11 cellular contexts compared by ENCODE assay signal in the genomic region with DNA sequence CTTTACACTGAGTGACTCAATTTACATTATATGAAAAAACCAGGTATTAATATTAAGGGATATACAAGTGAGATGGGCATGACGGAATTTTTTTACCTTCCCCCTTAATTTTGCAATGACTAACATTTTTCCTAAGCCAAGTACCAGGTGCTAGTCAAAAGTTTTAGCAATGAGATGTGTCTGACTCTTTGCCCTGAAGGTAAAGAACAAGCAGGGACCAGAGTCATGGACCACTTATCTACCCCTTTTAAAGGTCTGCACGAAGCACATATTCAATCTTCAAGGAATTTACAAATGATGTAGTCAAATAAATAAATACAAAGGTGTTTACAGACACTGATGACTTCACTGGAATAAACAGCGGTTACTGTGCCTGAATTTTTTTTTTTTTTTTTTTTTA. TPM values are rescaled to one million over a fixed set of nuclear protein-coding genes. Genes with fewer than 3 reads are reported as not detected.
A peak's percentile ranks its signal among the peaks of the same experiment; 100 is the strongest.
DNase-seq lines count a peak whose midpoint lies in the region; ATAC-seq and TF ChIP-seq lines count a peak whose summit lies in the region.
"Had no signal": no experiment of that assay in that cellular context is flagged by ENCODE, and none has a peak within 500 bp of the region (broad histone marks: within the 10 kb centered on the region; RNA-seq: fewer than 3 reads in every experiment).

No MANE protein-coding gene starts in this region.

- ATAC-seq in activated T-cell treated with anti-CD3 and anti-CD28 coated beads, Interleukin-2, amount 50 U/mL, for 72 hours (replicated peaks in 1 of 2): no peak
- ATAC-seq in Panc1: no peak
- no peak for ATAC-seq in HG03025 (IDR thresholded peaks at IDR 0.05; ENCODE audit: low FRiP score, unreplicated experiment)

- TF ChIP-seq CTCF in Panc1 (IDR thresholded peaks at IDR 0.05): no peak
- TF ChIP-seq CTCF in endodermal cell (conservative IDR thresholded peaks at IDR 0.05): no peak
- TF ChIP-seq CTCF in smooth muscle cell (IDR thresholded peaks at IDR 0.05; ENCODE audit: borderline replicate concordance, insufficient read depth, poor library complexity, severe bottlenecking): no peak

- peak overlapping the region; percentile 80 to 88 for H3K4me3 ChIP-seq in Panc1 (ENCODE audit: low read depth in 2 of 2, low read length in 2 of 2)
- peak overlapping the region; percentile 98 for H3K4me3 ChIP-seq in endodermal cell (ENCODE audit: low read length)
- H3K4me3 ChIP-seq in smooth muscle cell: peak overlapping the region; percentile 13

- H3K9me3 Mint-ChIP-seq in activated T-cell treated with anti-CD3 and anti-CD28 coated beads, Interleukin-2, amount 50 U/mL, for 72 hours: peaks cover 4 to 5% of the 10 kb centered on the region in 2 donors
- peaks cover 37% of the 10 kb centered on the region for H3K9me3 Mint-ChIP-seq in endodermal cell

- intact Hi-C loops in Panc1 (cut with micrococcal nuclease; ENCODE audit: unreplicated experiment): no loop called here

- CTCF ChIA-PET in Panc1 (lab: Charles Lee): no interaction called here

- H3K27ac ChIP-seq in Panc1 (ENCODE audit: low read length): no peak overlapping the region
- H3K27ac ChIP-seq in endodermal cell (ENCODE audit: low read depth, low read length): no peak overlapping the region
- no peak overlapping the region for H3K27ac ChIP-seq in smooth muscle cell (ENCODE audit: low read depth)

- H3K4me2 ChIP-seq in smooth muscle cell: peak overlapping the region; percentile 67

- H4K20me1 ChIP-seq in smooth muscle cell (ENCODE audit: low read depth): peaks cover 34% of the 10 kb centered on the region

- 97% methylated on average over 3 of the region's 3 CpGs; no CpG with 5 or more reads in 1 of the 2 experiments for WGBS in endodermal cell (ENCODE audit: insufficient coverage in 1 of 2, insufficient read length in 1 of 2), 2 experiments
- 56% methylated on average over 3 of the region's 3 CpGs for WGBS in smooth muscle cell (ENCODE audit: low lambda C conversion rate)

- H3K27me3 ChIP-seq in Panc1 (ENCODE audit: control insufficient read depth, insufficient read depth, low read length): no peaks in the 10 kb centered on the region
- no peaks in the 10 kb centered on the region for H3K27me3 ChIP-seq in endodermal cell (ENCODE audit: control insufficient read depth, insufficient read depth, low read length, poor library complexity, severe bottlenecking)
- H3K27me3 ChIP-seq in smooth muscle cell (ENCODE audit: low read depth): no peaks in the 10 kb centered on the region
- H3K27me3 ChIP-seq: tibial nerve had no signal

- no TSS peak for BruUV-seq in Panc1 (replicated peaks; lab: Mats Ljungman, UMichigan)

- peaks cover 48% of the 10 kb centered on the region for H3K79me2 ChIP-seq in smooth muscle cell (ENCODE audit: low read depth)

- H3K27me3 Mint-ChIP-seq in activated T-cell treated with anti-CD3 and anti-CD28 coated beads, Interleukin-2, amount 50 U/mL, for 72 hours (ENCODE audit: low read depth): peaks cover 4% of the 10 kb centered on the region
- peaks cover 2% of the 10 kb centered on the region for H3K27me3 Mint-ChIP-seq in endodermal cell (ENCODE audit: insufficient read depth)

- peaks cover 13 to 27% of the 10 kb centered on the region in 2 donors for H3K36me3 Mint-ChIP-seq in activated T-cell treated with anti-CD3 and anti-CD28 coated beads, Interleukin-2, amount 50 U/mL, for 72 hours (ENCODE audit: insufficient read depth in 2 of 2)
- peaks cover 40% of the 10 kb centered on the region for H3K36me3 Mint-ChIP-seq in endodermal cell (ENCODE audit: low read depth)

- H3K4me1 ChIP-seq in Panc1 (ENCODE audit: control insufficient read depth, insufficient read depth, low read length) (no peaks in the 10 kb centered on the region), endodermal cell (ENCODE audit: control insufficient read depth, insufficient read depth, low read length) (no peaks in the 10 kb centered on the region), smooth muscle cell (ENCODE audit: low read depth) (peaks cover 4% of the 10 kb centered on the region)

- H3K9ac ChIP-seq in endodermal cell (ENCODE audit: extremely low read depth, low read length, poor library complexity, severe bottlenecking) (no peak overlapping the region), smooth muscle cell (ENCODE audit: low read depth) (no peak overlapping the region)

- H2AFZ ChIP-seq in smooth muscle cell (ENCODE audit: low read depth): no peak overlapping the region

- peaks cover 67% of the 10 kb centered on the region for H3K4me1 Mint-ChIP-seq in activated T-cell treated with anti-CD3 and anti-CD28 coated beads, Interleukin-2, amount 50 U/mL, for 72 hours (ENCODE audit: low read depth)
- no peaks in the 10 kb centered on the region for H3K4me1 Mint-ChIP-seq in endodermal cell

- POLR2A ChIA-PET in Panc1 (lab: Charles Lee): no interaction called here

- H3K9me3 ChIP-seq in Panc1 (ENCODE audit: control insufficient read depth, insufficient read depth, low read depth, low read length) (peaks cover 6% of the 10 kb centered on the region; the same call in 1 of the 2 replicates), endodermal cell (ENCODE audit: control insufficient read depth, low read length) (peaks cover 38% of the 10 kb centered on the region), smooth muscle cell (replicated peaks; ENCODE audit: low read depth) (no peaks in the 10 kb centered on the region)

- H3K36me3 ChIP-seq in Panc1 (ENCODE audit: control insufficient read depth, insufficient read depth, low read length) (no peaks in the 10 kb centered on the region), endodermal cell (ENCODE audit: control insufficient read depth, insufficient read depth, low read length) (peaks cover 25% of the 10 kb centered on the region), smooth muscle cell (ENCODE audit: low read depth) (no peaks in the 10 kb centered on the region)

- no peak overlapping the region for H3K27ac Mint-ChIP-seq in activated T-cell treated with anti-CD3 and anti-CD28 coated beads, Interleukin-2, amount 50 U/mL, for 72 hours
- H3K27ac Mint-ChIP-seq in endodermal cell: no peak overlapping the region

- in situ Hi-C loops in Panc1 (cut with HindIII; ENCODE audit: low pct_unique_long_range_greater_than_20kb, low sequenced_read_pairs): no loop called here

- no peak for DNase-seq in activated T-cell treated with anti-CD3 and anti-CD28 coated beads, Interleukin-2, amount 50 U/mL, for 72 hours
- DNase-seq in activated T-cell treated with anti-CD3 and anti-CD28 coated beads for 4 hours (no peak), Panc1 (ENCODE audit: low read depth, low spot score) (no peak), endodermal cell (no peak), smooth muscle cell (lab: John Stamatoyannopoulos, UW; ENCODE audit: unreplicated experiment) (no peak), cerebellar nuclear complex (lab: John Stamatoyannopoulos, UW) (no peak), RKO (ENCODE audit: low spot score) (no peak)
- DNase-seq: OCI-M1; stimulated activated CD4-positive, alpha-beta T cell treated with anti-CD3 and anti-CD28 coated beads, Interleukin-4, amount 100 ng/mL, for 4 hours had no signal

- no peaks in the 10 kb centered on the region for H3F3A ChIP-seq in smooth muscle cell (ENCODE audit: low read depth)

- H3K4me3 Mint-ChIP-seq in activated T-cell treated with anti-CD3 and anti-CD28 coated beads, Interleukin-2, amount 50 U/mL, for 72 hours: peak overlapping the region; percentile 91 to 98
- H3K4me3 Mint-ChIP-seq in endodermal cell: peak overlapping the region; percentile 72

RNA-seq across cellular contexts. Expression of gene GLO1, which starts 1.4 kb away (rescaled TPM):
- total RNA-seq in activated T-cell treated with anti-CD3 and anti-CD28 coated beads, Interleukin-2, amount 50 U/mL, for 72 hours: 100 to 1,000 TPM; 101 to 115 TPM
- 125 TPM for total RNA-seq in Panc1 (2021; ENCODE audit: unreplicated experiment)
- polyA plus RNA-seq in Panc1 (2012; ENCODE audit: insufficient read length): 88.6 TPM
- 100 to 1,000 TPM; 144 to 177 TPM for total RNA-seq in endodermal cell
- polyA plus RNA-seq in endodermal cell (2013, experiment 1 of 2): 197 TPM
- 193 TPM for polyA plus RNA-seq in endodermal cell (2013, experiment 2 of 2)
- total RNA-seq in smooth muscle cell: 204 and 224 TPM in 2 replicates
- polyA plus RNA-seq in smooth muscle cell: 143 and 147 TPM in 2 replicates

RNA-seq across cellular contexts. Expression of gene DNAH8, which starts 13.6 kb away (rescaled TPM):
- total RNA-seq in activated T-cell treated with anti-CD3 and anti-CD28 coated beads, Interleukin-2, amount 50 U/mL, for 72 hours: under 1 TPM; 0.02 to 0.41 TPM
- total RNA-seq in Panc1 (2021; ENCODE audit: unreplicated experiment): not detected
- polyA plus RNA-seq in Panc1 (2012; ENCODE audit: insufficient read length): not detected
- not detected for total RNA-seq in endodermal cell
- 0.04 TPM for polyA plus RNA-seq in endodermal cell (2013, experiment 1 of 2)
- polyA plus RNA-seq in endodermal cell (2013, experiment 2 of 2): not detected
- not detected in 2 replicates for total RNA-seq in smooth muscle cell
- polyA plus RNA-seq in smooth muscle cell: not detected in 2 replicates

Comparison
In these comparisons a context has a peak if more than half of its experiments do, and no peak if none do; other contexts are left out.
1. H3K4me3 ChIP-seq: peak in every context shown above with its lines; median percentile 98 in endodermal cell; 84 in Panc1; 13 in smooth muscle cell.